10 cellular contexts compared by ENCODE assay signal in genomic region chr10:12334186-12334530, GRCh38. TPM values are rescaled to one million over a fixed set of nuclear protein-coding genes. Genes with fewer than 3 reads are reported as not detected.
A peak's percentile ranks its signal among the peaks of the same experiment; 100 is the strongest.
DNase-seq lines count a peak whose midpoint lies in the region; ATAC-seq, FAIRE-seq and TF ChIP-seq lines count a peak whose summit lies in the region.
"Had no signal": no experiment of that assay in that cellular context is flagged by ENCODE, and none has a peak within 500 bp of the region (broad histone marks: within the 10 kb centered on the region; RNA-seq: fewer than 3 reads in every experiment).

No MANE protein-coding gene starts in this region.

- H3K9me3 ChIP-seq in PC-3 (ENCODE audit: low read length) (no peaks in the 10 kb centered on the region), skeletal muscle satellite cell (replicated peaks; ENCODE audit: low read length) (no peaks in the 10 kb centered on the region)

- DNase-seq in PC-3, result no peak
- no peak for DNase-seq in urothelium cell line (ENCODE audit: low spot score)
- DNase-seq in SW480 (ENCODE audit: low spot score), result no peak
- DNase-seq in AG08396 (ENCODE audit: low spot score), result no peak
- DNase-seq in amniotic stem cell (lab: John Stamatoyannopoulos, UW), result no peak
- DNase-seq: Karpas-422 had no signal

- CTCF ChIA-PET in PC-3 (lab: Charles Lee), result interaction anchor here (0.6 kb wide), 2 partner anchors 10 to 312 kb away, joined by 3 to 7 read pairs; no protein-coding TSS in a partner anchor

- H3K79me2 ChIP-seq in PC-3 (ENCODE audit: low read length), result no peaks in the 10 kb centered on the region

- peak overlapping the region; percentile 44 for H3K9ac ChIP-seq in PC-3 (ENCODE audit: low read length)
- H3K9ac ChIP-seq in skeletal muscle satellite cell (ENCODE audit: low read depth, low read length), result peak overlapping the region; percentile 29

- H3K27ac ChIP-seq in PC-3 (ENCODE audit: low read length), result peak overlapping the region; percentile 95

- ATAC-seq in GM18502 (IDR thresholded peaks at IDR 0.05; ENCODE audit: poor library complexity, unreplicated experiment), result peak; percentile 7
- ATAC-seq in PC-3, result no peak; the same call in 1 of the 2 replicates
- peak; percentile 60 for ATAC-seq in esophagus mucosa

- H3K27me3 ChIP-seq in PC-3 (ENCODE audit: low read length) (no peaks in the 10 kb centered on the region), skeletal muscle satellite cell (ENCODE audit: control insufficient read depth, insufficient read depth, low read length) (no peaks in the 10 kb centered on the region)

- intact Hi-C loops in PC-3 (cut with micrococcal nuclease), result loop anchor here (5.0 kb wide), 1 partner anchor 62 kb away; no protein-coding TSS in a partner anchor

- peak overlapping the region; percentile 69 for H3K4me2 ChIP-seq in PC-3 (ENCODE audit: low read length)
- peak overlapping the region; percentile 29 for H3K4me2 ChIP-seq in skeletal muscle satellite cell (ENCODE audit: low read length)

- no peaks in the 10 kb centered on the region for H3K9me2 ChIP-seq in PC-3 (replicated peaks; ENCODE audit: low read length)

- H3K36me3 ChIP-seq in PC-3 (ENCODE audit: low read depth, low read length), result no peaks in the 10 kb centered on the region
- no peaks in the 10 kb centered on the region for H3K36me3 ChIP-seq in skeletal muscle satellite cell (ENCODE audit: insufficient read depth, low read length)

- POLR2A ChIA-PET in PC-3 (lab: Charles Lee; ENCODE audit: unreplicated experiment), result no interaction called here

- H4K20me1 ChIP-seq in PC-3 (ENCODE audit: low read length), result no peaks in the 10 kb centered on the region

- TF ChIP-seq CTCF in PC-3 (conservative IDR thresholded peaks at IDR 0.05; ENCODE audit: low read depth, low read length), result no peak

- H3K4me1 ChIP-seq in PC-3 (ENCODE audit: insufficient read depth, low read length), result peaks cover 18% of the 10 kb centered on the region
- H3K4me1 ChIP-seq in skeletal muscle satellite cell (ENCODE audit: control insufficient read depth, insufficient read depth, low read length), result peaks cover 19% of the 10 kb centered on the region

- H3K4me3 ChIP-seq in PC-3 (ENCODE audit: low read length), result peak overlapping the region; percentile 49; the same call in 1 of the 2 replicates
- no peak overlapping the region for H3K4me3 ChIP-seq in skeletal muscle satellite cell (ENCODE audit: low read length)

- no peaks in the 10 kb centered on the region for H3F3A ChIP-seq in PC-3 (ENCODE audit: low read length, unreplicated experiment)

- no peak for FAIRE-seq in urothelium cell line (lab: Jason Lieb, UNC)
- FAIRE-seq: colon had no signal

- H2AFZ ChIP-seq in PC-3 (ENCODE audit: low read length), result peak overlapping the region; percentile 75; the same call in 1 of the 2 replicates

- BruUV-seq in PC-3 (replicated peaks; lab: Mats Ljungman, UMichigan), result no TSS peak

RNA-seq across cellular contexts. Expression of gene CAMK1D, which starts 15.2 kb away (rescaled TPM):
- total RNA-seq in PC-3 (2014; rRNA removed) (1.3 and 2.1 TPM in 2 replicates), esophagus mucosa (10.7 TPM)
- 0.87 and 1.5 TPM in 2 replicates for total RNA-seq in skeletal muscle satellite cell (2012; rRNA removed)
